In the genomic region with DNA sequence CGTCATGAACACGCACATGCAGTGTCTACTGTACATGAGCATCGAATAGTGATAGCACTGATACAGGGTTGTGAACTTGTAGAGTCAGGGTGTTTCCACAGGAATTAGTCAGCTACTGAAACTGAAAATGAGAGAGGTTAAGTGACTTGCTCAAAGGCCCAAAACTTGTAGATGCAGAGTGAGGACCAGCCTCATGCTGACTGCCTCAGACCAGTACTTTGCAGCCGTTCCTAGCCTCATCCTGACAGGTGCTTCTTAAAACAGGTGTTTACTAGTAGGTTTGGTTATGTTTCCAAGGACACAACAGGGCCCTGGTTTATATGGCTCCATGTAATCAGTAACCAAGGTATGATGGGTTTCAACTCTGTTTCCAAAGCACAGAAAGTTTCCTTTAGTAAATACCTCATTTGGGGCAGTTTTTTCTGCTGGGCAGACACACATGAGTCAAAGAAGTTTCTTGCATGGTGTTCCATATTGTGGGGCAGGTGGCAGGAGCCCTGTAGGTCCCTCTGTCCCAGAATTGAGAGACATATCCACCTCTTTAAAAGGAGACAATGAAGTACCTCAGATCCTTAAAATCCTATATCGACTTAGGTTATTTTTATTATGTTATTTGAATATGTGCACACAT, we compare ENCODE assay signal across 10 cellular contexts. TPM values are rescaled to one million over a fixed set of nuclear protein-coding genes. Genes with fewer than 3 reads are reported as not detected.
DNase-seq lines count a peak whose midpoint lies in the region; ATAC-seq and TF ChIP-seq lines count a peak whose summit lies in the region.
"Had no signal": no experiment of that assay in that cellular context is flagged by ENCODE, and none has a peak within 500 bp of the region (broad histone marks: within the 10 kb centered on the region; RNA-seq: fewer than 3 reads in every experiment).

No MANE protein-coding gene starts in this region.

- H3K27me3 Mint-ChIP-seq in activated CD4-positive, alpha-beta T cell treated with anti-CD3 and anti-CD28 coated beads, Interleukin-2, amount 10 ng/mL, durations not matched to agents 24 days and 14 days = peaks cover 22% of the 10 kb centered on the region
- H3K27me3 Mint-ChIP-seq in activated CD4-positive, alpha-beta T cell treated with anti-CD3 and anti-CD28 coated beads, Interleukin-2, amount 10 ng/mL, durations not matched to agents 7 days and 5 days = peaks cover 13% of the 10 kb centered on the region
- peaks cover 26 to 38% of the 10 kb centered on the region in 2 donors for H3K27me3 Mint-ChIP-seq in natural killer cell treated with Interleukin-12 subunit alpha and Interleukin-12 subunit beta and Interleukin-15 and Interleukin-18, amount 100 ng/mL, for 72 hours
- H3K27me3 Mint-ChIP-seq: IgD-negative memory B cell had no signal

- no peaks in the 10 kb centered on the region for H3K9me3 ChIP-seq in ovary
- H3K9me3 ChIP-seq: tibial artery had no signal

- no peaks in the 10 kb centered on the region for H3K9me3 Mint-ChIP-seq in activated CD4-positive, alpha-beta T cell treated with anti-CD3 and anti-CD28 coated beads, Interleukin-2, amount 10 ng/mL, durations not matched to agents 24 days and 14 days
- H3K9me3 Mint-ChIP-seq in activated CD4-positive, alpha-beta T cell treated with anti-CD3 and anti-CD28 coated beads, Interleukin-2, amount 10 ng/mL, durations not matched to agents 7 days and 5 days = no peaks in the 10 kb centered on the region
- H3K9me3 Mint-ChIP-seq in natural killer cell treated with Interleukin-12 subunit alpha and Interleukin-12 subunit beta and Interleukin-15 and Interleukin-18, amount 100 ng/mL, for 72 hours = no peaks in the 10 kb centered on the region

- H3K27ac ChIP-seq in ovary = no peak overlapping the region
- H3K27ac ChIP-seq: tibial artery had no signal

- H3K27me3 ChIP-seq in ovary = no peaks in the 10 kb centered on the region
- H3K27me3 ChIP-seq: tibial artery had no signal

- no peak overlapping the region for H3K4me3 Mint-ChIP-seq in activated CD4-positive, alpha-beta T cell treated with anti-CD3 and anti-CD28 coated beads, Interleukin-2, amount 10 ng/mL, durations not matched to agents 24 days and 14 days
- no peak overlapping the region for H3K4me3 Mint-ChIP-seq in activated CD4-positive, alpha-beta T cell treated with anti-CD3 and anti-CD28 coated beads, Interleukin-2, amount 10 ng/mL, durations not matched to agents 7 days and 5 days
- no peak overlapping the region for H3K4me3 Mint-ChIP-seq in natural killer cell treated with Interleukin-12 subunit alpha and Interleukin-12 subunit beta and Interleukin-15 and Interleukin-18, amount 100 ng/mL, for 72 hours
- H3K4me3 Mint-ChIP-seq: IgD-negative memory B cell had no signal

- TF ChIP-seq POLR2A in ovary (IDR thresholded peaks at IDR 0.05) = no peak

- TF ChIP-seq EP300 in ovary (IDR thresholded peaks at IDR 0.05) = no peak

- no peak overlapping the region for H3K4me3 ChIP-seq in ovary
- H3K4me3 ChIP-seq: tibial artery had no signal

- peak; percentile 97 for ATAC-seq in GM21576 (IDR thresholded peaks at IDR 0.05; ENCODE audit: unreplicated experiment)
- ATAC-seq in HG03280 (IDR thresholded peaks at IDR 0.05; ENCODE audit: unreplicated experiment) = peak; percentile 93
- peak; percentile 75 to 90 for ATAC-seq in natural killer cell treated with Interleukin-12 subunit alpha and Interleukin-12 subunit beta and Interleukin-15 and Interleukin-18, amount 100 ng/mL, for 72 hours

- no peaks in the 10 kb centered on the region for H3K36me3 ChIP-seq in ovary
- H3K36me3 ChIP-seq: tibial artery had no signal

- H3K4me1 ChIP-seq in ovary (ENCODE audit: insufficient read depth) = no peaks in the 10 kb centered on the region
- H3K4me1 ChIP-seq: tibial artery had no signal

- CTCF ChIA-PET in activated CD4-positive, alpha-beta T cell treated with anti-CD3 and anti-CD28 coated beads, Interleukin-2, amount 10 ng/mL, durations not matched to agents 7 days and 5 days (lab: Charles Lee) = no interaction called here

- DNase-seq in activated CD4-positive, alpha-beta T cell treated with anti-CD3 and anti-CD28 coated beads, Interleukin-2, amount 10 ng/mL, durations not matched to agents 24 days and 14 days = peak; percentile 69
- no peak for DNase-seq in activated CD4-positive, alpha-beta T cell treated with anti-CD3 and anti-CD28 coated beads, Interleukin-2, amount 10 ng/mL, durations not matched to agents 7 days and 5 days
- no peak for DNase-seq in natural killer cell treated with Interleukin-12 subunit alpha and Interleukin-12 subunit beta and Interleukin-15 and Interleukin-18, amount 100 ng/mL, for 72 hours (ENCODE audit: low spot score)
- DNase-seq in ovary (no peak), GF-D8 (lab: John Stamatoyannopoulos, UW) (no peak), medulla oblongata (ENCODE audit: extremely low spot score) (no peak)
- DNase-seq: tibial artery had no signal

- POLR2A ChIA-PET in activated CD4-positive, alpha-beta T cell treated with anti-CD3 and anti-CD28 coated beads, Interleukin-2, amount 10 ng/mL, durations not matched to agents 7 days and 5 days (lab: Charles Lee) = interaction anchor here (0.6 kb wide), 1 partner anchor 14 kb away, joined by 5 read pairs; no protein-coding TSS in a partner anchor

- TF ChIP-seq CTCF in ovary (IDR thresholded peaks at IDR 0.05) = no peak

- no peaks in the 10 kb centered on the region for H3K36me3 Mint-ChIP-seq in activated CD4-positive, alpha-beta T cell treated with anti-CD3 and anti-CD28 coated beads, Interleukin-2, amount 10 ng/mL, durations not matched to agents 24 days and 14 days (ENCODE audit: low read depth)
- no peaks in the 10 kb centered on the region for H3K36me3 Mint-ChIP-seq in activated CD4-positive, alpha-beta T cell treated with anti-CD3 and anti-CD28 coated beads, Interleukin-2, amount 10 ng/mL, durations not matched to agents 7 days and 5 days (ENCODE audit: low read depth)
- H3K36me3 Mint-ChIP-seq in natural killer cell treated with Interleukin-12 subunit alpha and Interleukin-12 subunit beta and Interleukin-15 and Interleukin-18, amount 100 ng/mL, for 72 hours = no peaks in the 10 kb centered on the region

- intact Hi-C loops in activated CD4-positive, alpha-beta T cell treated with anti-CD3 and anti-CD28 coated beads, Interleukin-2, amount 10 ng/mL, durations not matched to agents 24 days and 14 days (cut with micrococcal nuclease) = loop anchor here (2.0 kb wide), 1 partner anchor 16 kb away; the partner anchor contains the start of gene FGF9
- intact Hi-C loops in ovary (cut with DNase I) = no loop called here

- no peak overlapping the region for H3K27ac Mint-ChIP-seq in activated CD4-positive, alpha-beta T cell treated with anti-CD3 and anti-CD28 coated beads, Interleukin-2, amount 10 ng/mL, durations not matched to agents 24 days and 14 days
- no peak overlapping the region for H3K27ac Mint-ChIP-seq in activated CD4-positive, alpha-beta T cell treated with anti-CD3 and anti-CD28 coated beads, Interleukin-2, amount 10 ng/mL, durations not matched to agents 7 days and 5 days
- H3K27ac Mint-ChIP-seq in natural killer cell treated with Interleukin-12 subunit alpha and Interleukin-12 subunit beta and Interleukin-15 and Interleukin-18, amount 100 ng/mL, for 72 hours = no peak overlapping the region
- H3K27ac Mint-ChIP-seq: IgD-negative memory B cell had no signal

- WGBS in ovary, 3 donors = 92 to 96% (median 93%) methylated on average over 5 of the region's 5 CpGs

- peaks cover 9% of the 10 kb centered on the region for H3K4me1 Mint-ChIP-seq in activated CD4-positive, alpha-beta T cell treated with anti-CD3 and anti-CD28 coated beads, Interleukin-2, amount 10 ng/mL, durations not matched to agents 24 days and 14 days
- H3K4me1 Mint-ChIP-seq in activated CD4-positive, alpha-beta T cell treated with anti-CD3 and anti-CD28 coated beads, Interleukin-2, amount 10 ng/mL, durations not matched to agents 7 days and 5 days = peaks cover 11% of the 10 kb centered on the region
- peaks cover 0 to 4% of the 10 kb centered on the region in 2 donors for H3K4me1 Mint-ChIP-seq in natural killer cell treated with Interleukin-12 subunit alpha and Interleukin-12 subunit beta and Interleukin-15 and Interleukin-18, amount 100 ng/mL, for 72 hours (ENCODE audit: low read depth in 2 of 2)

RNA-seq across cellular contexts. Expression of gene FGF9, which starts 16.0 kb away (rescaled TPM):
- total RNA-seq in activated CD4-positive, alpha-beta T cell treated with anti-CD3 and anti-CD28 coated beads, Interleukin-2, amount 10 ng/mL, durations not matched to agents 24 days and 14 days = 0.40 and 0.54 TPM in 2 replicates
- total RNA-seq in activated CD4-positive, alpha-beta T cell treated with anti-CD3 and anti-CD28 coated beads, Interleukin-2, amount 10 ng/mL, durations not matched to agents 7 days and 5 days = under 1 TPM in 1 of 2 experiments, not detected in 1; 0.04 TPM
- under 1 TPM in 1 of 2 donors, not detected in 1; 0.29 TPM for total RNA-seq in natural killer cell treated with Interleukin-12 subunit alpha and Interleukin-12 subunit beta and Interleukin-15 and Interleukin-18, amount 100 ng/mL, for 72 hours
- total RNA-seq in ovary = 1 to 10 TPM in 3 of 7 donors, under 1 TPM in 4; 0.15 to 2.8 (median 0.81) TPM
- polyA plus RNA-seq in ovary = 1 to 10 TPM in 1 of 2 donors, under 1 TPM in 1; 0.18 to 1.5 TPM
